In the genomic region with DNA sequence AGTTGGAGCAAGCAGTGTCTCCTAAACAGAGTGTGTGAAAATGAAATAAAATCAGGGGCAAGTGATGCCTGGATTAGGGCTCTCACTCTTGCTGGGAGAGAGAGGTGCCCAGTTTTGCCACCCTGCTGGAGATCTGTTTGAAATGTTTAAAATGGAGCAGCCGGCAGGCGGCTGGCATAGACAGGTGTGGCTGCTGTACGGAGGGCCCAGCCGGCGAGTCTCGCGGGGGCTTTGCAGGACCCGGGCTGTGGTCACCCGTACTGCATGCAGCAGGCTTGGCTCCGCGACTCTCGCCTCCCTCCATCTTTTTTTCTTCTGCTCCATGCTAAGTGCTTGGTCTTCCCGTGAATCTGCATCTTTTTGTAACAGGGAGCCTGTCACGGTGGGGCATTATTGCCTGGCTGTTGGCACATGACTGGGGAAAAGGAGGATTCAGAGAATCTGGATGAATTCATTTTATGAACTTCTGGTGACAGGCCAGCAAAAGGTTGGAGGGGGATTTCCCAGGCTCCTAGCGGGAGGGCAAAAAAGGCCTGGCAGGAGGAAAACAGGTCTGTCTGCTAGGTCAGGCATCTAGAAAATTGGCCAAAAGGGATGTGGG, we compare ENCODE assay signal across 8 cellular contexts. TPM values are rescaled to one million over a fixed set of nuclear protein-coding genes. Genes with fewer than 3 reads are reported as not detected.
DNase-seq lines count a peak whose midpoint lies in the region; ATAC-seq and TF ChIP-seq lines count a peak whose summit lies in the region.

No MANE protein-coding gene starts in this region.

- H3K4me3 ChIP-seq in foreskin fibroblast (ENCODE audit: low read depth in 1 of 2, low read length in 2 of 2) (peak overlapping the region; percentile 68 to 82), ovary (peak overlapping the region; percentile 80)

- no peaks in the 10 kb centered on the region for H3K36me3 ChIP-seq in ovary

- peaks cover 1% of the 10 kb centered on the region for H3K4me1 ChIP-seq in ovary (ENCODE audit: insufficient read depth)

- no peak overlapping the region for H3K27ac ChIP-seq in ovary

- no peaks in the 10 kb centered on the region for H3K9me3 ChIP-seq in ovary

- TF ChIP-seq EP300 in ovary (IDR thresholded peaks at IDR 0.05): no peak

- TF ChIP-seq CTCF in foreskin fibroblast (IDR thresholded peaks at IDR 0.05; ENCODE audit: low read depth, low read length) (no peak), ovary (IDR thresholded peaks at IDR 0.05) (no peak)

- no peak for TF ChIP-seq POLR2A in ovary (IDR thresholded peaks at IDR 0.05)

- no peaks in the 10 kb centered on the region for H3K27me3 ChIP-seq in ovary

- 7 to 20% (median 12%) methylated on average over 15 of the region's 15 CpGs for WGBS in ovary, 3 donors

- ATAC-seq in SK-N-SH treated with all-trans-retinoic acid at 6 μM for 48 hours (peak; percentile 43), HG02840 (IDR thresholded peaks at IDR 0.05; ENCODE audit: low FRiP score, unreplicated experiment) (no peak), GM21526 (IDR thresholded peaks at IDR 0.05; ENCODE audit: low FRiP score, unreplicated experiment) (no peak)

- peak in 2 of 3 experiments; percentile 38 to 60 for DNase-seq in NCI-H1417 (lab: John Stamatoyannopoulos, UW)
- no peak for DNase-seq in NCI-H1417 treated with DMSO at 0.1 percent for 48 hours (lab: John Stamatoyannopoulos, UW)
- DNase-seq in foreskin fibroblast: peak in 1 of 2 donors; percentile 42
- DNase-seq in ovary: no peak
- no peak for DNase-seq in NCI-H1694 (lab: John Stamatoyannopoulos, UW)

- intact Hi-C loops in ovary (cut with DNase I): loop anchor here in 1 of 4 donors (5.0 kb wide), 1 partner anchor 47 kb away; no protein-coding TSS in a partner anchor

TF ChIP-seq in SK-N-SH treated with all-trans-retinoic acid at 6 μM for 48 hours, 23 proteins besides CTCF, POLR2A, EP300 and RAD21:
- TF ChIP-seq, protein P1, sequence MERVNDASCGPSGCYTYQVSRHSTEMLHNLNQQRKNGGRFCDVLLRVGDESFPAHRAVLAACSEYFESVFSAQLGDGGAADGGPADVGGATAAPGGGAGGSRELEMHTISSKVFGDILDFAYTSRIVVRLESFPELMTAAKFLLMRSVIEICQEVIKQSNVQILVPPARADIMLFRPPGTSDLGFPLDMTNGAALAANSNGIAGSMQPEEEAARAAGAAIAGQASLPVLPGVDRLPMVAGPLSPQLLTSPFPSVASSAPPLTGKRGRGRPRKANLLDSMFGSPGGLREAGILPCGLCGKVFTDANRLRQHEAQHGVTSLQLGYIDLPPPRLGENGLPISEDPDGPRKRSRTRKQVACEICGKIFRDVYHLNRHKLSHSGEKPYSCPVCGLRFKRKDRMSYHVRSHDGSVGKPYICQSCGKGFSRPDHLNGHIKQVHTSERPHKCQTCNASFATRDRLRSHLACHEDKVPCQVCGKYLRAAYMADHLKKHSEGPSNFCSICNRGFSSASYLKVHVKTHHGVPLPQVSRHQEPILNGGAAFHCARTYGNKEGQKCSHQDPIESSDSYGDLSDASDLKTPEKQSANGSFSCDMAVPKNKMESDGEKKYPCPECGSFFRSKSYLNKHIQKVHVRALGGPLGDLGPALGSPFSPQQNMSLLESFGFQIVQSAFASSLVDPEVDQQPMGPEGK (CRISPR knock-in tag; IDR thresholded peaks at IDR 0.05; ENCODE audit: borderline replicate concordance): no peak
- TF ChIP-seq, protein P2, sequence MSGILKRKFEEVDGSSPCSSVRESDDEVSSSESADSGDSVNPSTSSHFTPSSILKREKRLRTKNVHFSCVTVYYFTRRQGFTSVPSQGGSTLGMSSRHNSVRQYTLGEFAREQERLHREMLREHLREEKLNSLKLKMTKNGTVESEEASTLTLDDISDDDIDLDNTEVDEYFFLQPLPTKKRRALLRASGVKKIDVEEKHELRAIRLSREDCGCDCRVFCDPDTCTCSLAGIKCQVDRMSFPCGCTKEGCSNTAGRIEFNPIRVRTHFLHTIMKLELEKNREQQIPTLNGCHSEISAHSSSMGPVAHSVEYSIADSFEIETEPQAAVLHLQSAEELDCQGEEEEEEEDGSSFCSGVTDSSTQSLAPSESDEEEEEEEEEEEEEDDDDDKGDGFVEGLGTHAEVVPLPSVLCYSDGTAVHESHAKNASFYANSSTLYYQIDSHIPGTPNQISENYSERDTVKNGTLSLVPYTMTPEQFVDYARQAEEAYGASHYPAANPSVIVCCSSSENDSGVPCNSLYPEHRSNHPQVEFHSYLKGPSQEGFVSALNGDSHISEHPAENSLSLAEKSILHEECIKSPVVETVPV (CRISPR knock-in tag; IDR thresholded peaks at IDR 0.05): no peak
- no peak for TF ChIP-seq CSDC2 (CRISPR knock-in tag; IDR thresholded peaks at IDR 0.05)
- TF ChIP-seq GLIS3 (CRISPR knock-in tag; IDR thresholded peaks at IDR 0.05): no peak
- TF ChIP-seq ZC3H10 (CRISPR knock-in tag; IDR thresholded peaks at IDR 0.05): no peak
- TF ChIP-seq ZNF565 (CRISPR knock-in tag; conservative IDR thresholded peaks at IDR 0.05; ENCODE audit: low read depth): no peak
- no peak for TF ChIP-seq OSR1 (CRISPR knock-in tag; IDR thresholded peaks at IDR 0.05)
- no peak for TF ChIP-seq ZFP30 (CRISPR knock-in tag; IDR thresholded peaks at IDR 0.05)
- no peak for TF ChIP-seq TOX (CRISPR knock-in tag; IDR thresholded peaks at IDR 0.05; ENCODE audit: borderline replicate concordance)
- no peak for TF ChIP-seq ZNF70 (CRISPR knock-in tag; IDR thresholded peaks at IDR 0.05)
- TF ChIP-seq, protein P3, sequence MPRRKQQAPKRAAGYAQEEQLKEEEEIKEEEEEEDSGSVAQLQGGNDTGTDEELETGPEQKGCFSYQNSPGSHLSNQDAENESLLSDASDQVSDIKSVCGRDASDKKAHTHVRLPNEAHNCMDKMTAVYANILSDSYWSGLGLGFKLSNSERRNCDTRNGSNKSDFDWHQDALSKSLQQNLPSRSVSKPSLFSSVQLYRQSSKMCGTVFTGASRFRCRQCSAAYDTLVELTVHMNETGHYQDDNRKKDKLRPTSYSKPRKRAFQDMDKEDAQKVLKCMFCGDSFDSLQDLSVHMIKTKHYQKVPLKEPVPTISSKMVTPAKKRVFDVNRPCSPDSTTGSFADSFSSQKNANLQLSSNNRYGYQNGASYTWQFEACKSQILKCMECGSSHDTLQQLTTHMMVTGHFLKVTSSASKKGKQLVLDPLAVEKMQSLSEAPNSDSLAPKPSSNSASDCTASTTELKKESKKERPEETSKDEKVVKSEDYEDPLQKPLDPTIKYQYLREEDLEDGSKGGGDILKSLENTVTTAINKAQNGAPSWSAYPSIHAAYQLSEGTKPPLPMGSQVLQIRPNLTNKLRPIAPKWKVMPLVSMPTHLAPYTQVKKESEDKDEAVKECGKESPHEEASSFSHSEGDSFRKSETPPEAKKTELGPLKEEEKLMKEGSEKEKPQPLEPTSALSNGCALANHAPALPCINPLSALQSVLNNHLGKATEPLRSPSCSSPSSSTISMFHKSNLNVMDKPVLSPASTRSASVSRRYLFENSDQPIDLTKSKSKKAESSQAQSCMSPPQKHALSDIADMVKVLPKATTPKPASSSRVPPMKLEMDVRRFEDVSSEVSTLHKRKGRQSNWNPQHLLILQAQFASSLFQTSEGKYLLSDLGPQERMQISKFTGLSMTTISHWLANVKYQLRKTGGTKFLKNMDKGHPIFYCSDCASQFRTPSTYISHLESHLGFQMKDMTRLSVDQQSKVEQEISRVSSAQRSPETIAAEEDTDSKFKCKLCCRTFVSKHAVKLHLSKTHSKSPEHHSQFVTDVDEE (CRISPR knock-in tag; IDR thresholded peaks at IDR 0.05): no peak
- no peak for TF ChIP-seq ISL1 (CRISPR knock-in tag; IDR thresholded peaks at IDR 0.05)

RNA-seq across cellular contexts. Expression of a gene that starts 1.8 kb away (rescaled TPM):
- total RNA-seq in ovary: 10 to 100 TPM; 16.8 to 27.9 (median 25.0) TPM
- 10 to 100 TPM; 10.8 to 24.3 TPM for polyA plus RNA-seq in ovary

RNA-seq across cellular contexts. Expression of a gene that starts 15.7 kb away (rescaled TPM):
- 10 to 100 TPM; 23.6 to 82.3 (median 70.0) TPM for total RNA-seq in ovary
- polyA plus RNA-seq in ovary: 10 to 100 TPM; 24.7 to 56.0 TPM

Comparison
In these comparisons a context has a peak if more than half of its experiments do, and no peak if none do; other contexts are left out.
1. DNase-seq: peak in NCI-H1417 (2 of 3); none in NCI-H1417 treated with DMSO at 0.1 percent for 48 hours (single experiment), ovary (0 of 5) and NCI-H1694 (single experiment).